Comparison of ENCODE assay signal across 9 cellular contexts in genomic region chr14:64195194-64195593, GRCh38.
A peak's percentile ranks its signal among the peaks of the same experiment; 100 is the strongest.
DNase-seq lines count a peak whose midpoint lies in the region; ATAC-seq and TF ChIP-seq lines count a peak whose summit lies in the region.
"Had no signal": no experiment of that assay in that cellular context is flagged by ENCODE, and none has a peak within 500 bp of the region (broad histone marks: within the 10 kb centered on the region; RNA-seq: fewer than 3 reads in every experiment).

No MANE protein-coding gene starts in this region.

- H3K36me3 ChIP-seq in spleen, result peaks cover 0 to 19% (median 6%) of the 10 kb centered on the region in 6 donors

- TF ChIP-seq POLR2A in spleen (IDR thresholded peaks at IDR 0.05), result no peak

- peak; percentile 51 for ATAC-seq in HG02678 (IDR thresholded peaks at IDR 0.05; ENCODE audit: unreplicated experiment)
- no peak for ATAC-seq in GM21390 (IDR thresholded peaks at IDR 0.05; ENCODE audit: unreplicated experiment)

- intact Hi-C loops in activated naive CD4-positive, alpha-beta T cell treated with anti-CD3 and anti-CD28 coated beads for 36 hours (cut with micrococcal nuclease), result no loop called here
- intact Hi-C loops in activated CD4-positive, alpha-beta memory T cell treated with anti-CD3 and anti-CD28 coated beads for 36 hours (cut with micrococcal nuclease), result no loop called here
- intact Hi-C loops in spleen (cut with DNase I; ENCODE audit: low total_unique reads), result no loop called here

- H3K4me3 ChIP-seq in spleen, result no peak overlapping the region

- peak overlapping the region; percentile 60 for H3K27ac Mint-ChIP-seq in activated naive CD4-positive, alpha-beta T cell treated with anti-CD3 and anti-CD28 coated beads for 36 hours
- peak overlapping the region; percentile 75 for H3K27ac Mint-ChIP-seq in activated CD4-positive, alpha-beta memory T cell treated with anti-CD3 and anti-CD28 coated beads for 36 hours

- no peaks in the 10 kb centered on the region for H3K9me3 Mint-ChIP-seq in activated naive CD4-positive, alpha-beta T cell treated with anti-CD3 and anti-CD28 coated beads for 36 hours
- H3K9me3 Mint-ChIP-seq in activated CD4-positive, alpha-beta memory T cell treated with anti-CD3 and anti-CD28 coated beads for 36 hours, result no peaks in the 10 kb centered on the region

- CTCF ChIA-PET in activated naive CD4-positive, alpha-beta T cell treated with anti-CD3 and anti-CD28 coated beads for 36 hours (lab: Charles Lee), result interaction anchor here (0.6 to 0.9 kb wide), 2 partner anchors 102 to 104 kb away, joined by 3 read pairs; no protein-coding TSS in a partner anchor
- CTCF ChIA-PET in activated CD4-positive, alpha-beta memory T cell treated with anti-CD3 and anti-CD28 coated beads for 36 hours (lab: Charles Lee), result interaction anchor here (1.6 kb wide), 1 partner anchor 234 kb away, joined by 4 read pairs; no protein-coding TSS in a partner anchor

- peaks cover 30% of the 10 kb centered on the region for H3K4me1 Mint-ChIP-seq in activated naive CD4-positive, alpha-beta T cell treated with anti-CD3 and anti-CD28 coated beads for 36 hours (ENCODE audit: low read depth)
- H3K4me1 Mint-ChIP-seq in activated CD4-positive, alpha-beta memory T cell treated with anti-CD3 and anti-CD28 coated beads for 36 hours (ENCODE audit: low read depth), result peaks cover 54% of the 10 kb centered on the region

- no peaks in the 10 kb centered on the region for H3K27me3 Mint-ChIP-seq in activated naive CD4-positive, alpha-beta T cell treated with anti-CD3 and anti-CD28 coated beads for 36 hours (ENCODE audit: low read depth)
- H3K27me3 Mint-ChIP-seq in activated CD4-positive, alpha-beta memory T cell treated with anti-CD3 and anti-CD28 coated beads for 36 hours, result no peaks in the 10 kb centered on the region

- 40 to 57% (median 46%) methylated on average over 3 of the region's 3 CpGs for WGBS in spleen, 5 donors

- H3K27ac ChIP-seq in spleen, result peak overlapping the region; percentile 61 to 87 (median 76)
- no peak overlapping the region for H3K27ac ChIP-seq in substantia nigra (ENCODE audit: low read depth, low read length, poor library complexity, severe bottlenecking)

- H3K36me3 Mint-ChIP-seq in activated naive CD4-positive, alpha-beta T cell treated with anti-CD3 and anti-CD28 coated beads for 36 hours (ENCODE audit: low read depth), result peaks cover 14% of the 10 kb centered on the region
- H3K36me3 Mint-ChIP-seq in activated CD4-positive, alpha-beta memory T cell treated with anti-CD3 and anti-CD28 coated beads for 36 hours, result peaks cover 11% of the 10 kb centered on the region

- H3K9me3 ChIP-seq in spleen, result no peaks in the 10 kb centered on the region

- H3K27me3 ChIP-seq in spleen (replicated peaks in 1 of 7), result no peaks in the 10 kb centered on the region

- peaks cover 25 to 65% (median 43%) of the 10 kb centered on the region in 6 donors for H3K4me1 ChIP-seq in spleen

- no peak for TF ChIP-seq CTCF in spleen (IDR thresholded peaks at IDR 0.05 in 8 of 11, conservative IDR thresholded peaks at IDR 0.05 in 3 of 11)

- no peak overlapping the region for H3K4me3 Mint-ChIP-seq in activated naive CD4-positive, alpha-beta T cell treated with anti-CD3 and anti-CD28 coated beads for 36 hours
- no peak overlapping the region for H3K4me3 Mint-ChIP-seq in activated CD4-positive, alpha-beta memory T cell treated with anti-CD3 and anti-CD28 coated beads for 36 hours

- no peak for DNase-seq in activated naive CD4-positive, alpha-beta T cell treated with anti-CD3 and anti-CD28 coated beads for 36 hours
- DNase-seq in activated naive CD4-positive, alpha-beta T cell treated with Interleukin-2 at 50 U/mL for 16 hours, result no peak
- no peak for DNase-seq in activated CD4-positive, alpha-beta memory T cell treated with anti-CD3 and anti-CD28 coated beads for 36 hours
- DNase-seq in spleen (no peak), NK-92 (lab: John Stamatoyannopoulos, UW; ENCODE audit: unreplicated experiment) (no peak), substantia nigra (lab: John Stamatoyannopoulos, UW) (no peak)
- DNase-seq: SHP77 had no signal

- POLR2A ChIA-PET in activated CD4-positive, alpha-beta memory T cell treated with anti-CD3 and anti-CD28 coated beads for 36 hours (lab: Charles Lee), result interaction anchor here (1.1 kb wide), 1 partner anchor 310 kb away, joined by 4 read pairs; no protein-coding TSS in a partner anchor
